In genomic region chr3:8987673-8988655, GRCh38 we compare ENCODE assay signal across 8 cellular contexts. TPM values are rescaled to one million over a fixed set of nuclear protein-coding genes. Genes with fewer than 3 reads are reported as not detected.
DNase-seq lines count a peak whose midpoint lies in the region; ATAC-seq and TF ChIP-seq lines count a peak whose summit lies in the region.

No MANE protein-coding gene starts in this region.

- BruUV-seq in Calu3 (replicated peaks; lab: Mats Ljungman, UMichigan) = no TSS peak

- intact Hi-C loops in Calu3 (cut with micrococcal nuclease; ENCODE audit: unreplicated experiment) = loop anchor here (1.0 kb wide), 1 partner anchor 314 kb away; no protein-coding TSS in a partner anchor
- intact Hi-C loops in sciatic nerve (cut with DNase I) = no loop called here

- no peaks in the 10 kb centered on the region for H3K27me3 Mint-ChIP-seq in Calu3 (ENCODE audit: unreplicated experiment)

- no peak overlapping the region for H3K27ac ChIP-seq in SU-DHL-6 (ENCODE audit: low read depth, low read length)

- no peak overlapping the region for H3K4me2 ChIP-seq in SU-DHL-6 (ENCODE audit: low read depth, low read length, poor library complexity, severe bottlenecking)

- H3F3A ChIP-seq in SU-DHL-6 (ENCODE audit: insufficient read depth) = no peaks in the 10 kb centered on the region

- TF ChIP-seq CTCF in Calu3 (IDR thresholded peaks at IDR 0.05; ENCODE audit: unreplicated experiment) (peak; percentile 52), SU-DHL-6 (IDR thresholded peaks at IDR 0.05; ENCODE audit: insufficient read depth, low read length, poor library complexity, severe bottlenecking) (peak; percentile 51), astrocyte of the cerebellum (IDR thresholded peaks at IDR 0.05; ENCODE audit: low read depth, low read length, missing control alignments) (peak; percentile 79)

- in situ Hi-C loops in astrocyte of the cerebellum (cut with HindIII; ENCODE audit: low sequenced_read_pairs) = no loop called here

- DNase-seq in Calu3 (peak; percentile 56), astrocyte of the cerebellum (ENCODE audit: low read depth) (peak; percentile 29), hippocampal formation (lab: John Stamatoyannopoulos, UW) (peak; percentile 30 to 76), sciatic nerve (ENCODE audit: low spot score) (peak; percentile 78), GF-D8 (lab: John Stamatoyannopoulos, UW) (no peak)
- peak; percentile 56 for DNase-seq in Jurkat, Clone E6-1 (ENCODE audit: low read depth, low spot score)

- no peaks in the 10 kb centered on the region for H3K27me3 ChIP-seq in SU-DHL-6 (ENCODE audit: low read length)

- H3K9me3 Mint-ChIP-seq in Calu3 (ENCODE audit: low read depth, unreplicated experiment) = no peaks in the 10 kb centered on the region

- H2AFZ ChIP-seq in SU-DHL-6 (ENCODE audit: low read depth, low read length, severe bottlenecking) = no peak overlapping the region

- ATAC-seq in GM21423 (IDR thresholded peaks at IDR 0.05; ENCODE audit: unreplicated experiment) (peak; percentile 75), sciatic nerve (peak; percentile 68)

- H3K9ac ChIP-seq in SU-DHL-6 (ENCODE audit: low read length) = no peak overlapping the region

- no peak overlapping the region for H3K4me3 ChIP-seq in Jurkat, Clone E6-1 (ENCODE audit: low read length)
- H3K4me3 ChIP-seq in SU-DHL-6 (ENCODE audit: insufficient read depth, low read length, poor library complexity, severe bottlenecking) (no peak overlapping the region), astrocyte of the cerebellum (ENCODE audit: low read depth, low read length) (no peak overlapping the region)

- no peaks in the 10 kb centered on the region for H3K36me3 ChIP-seq in SU-DHL-6 (ENCODE audit: low read length)

- no peaks in the 10 kb centered on the region for H3K9me3 ChIP-seq in SU-DHL-6 (ENCODE audit: insufficient read depth, low read length)

- H3K27ac Mint-ChIP-seq in Calu3 (ENCODE audit: unreplicated experiment) = no peak overlapping the region

- no peak overlapping the region for H3K4me3 Mint-ChIP-seq in Calu3 (ENCODE audit: low read depth, unreplicated experiment)

- CTCF ChIA-PET in Calu3 (lab: Charles Lee) = interaction anchor here (0.6 to 1.0 kb wide), 3 partner anchors 27 to 315 kb away, joined by 5 to 8 read pairs (median 7); no protein-coding TSS in a partner anchor

- no peaks in the 10 kb centered on the region for H3K79me2 ChIP-seq in SU-DHL-6 (ENCODE audit: insufficient read depth, low read length)

- H4K20me1 ChIP-seq in SU-DHL-6 (ENCODE audit: low read depth, low read length) = no peaks in the 10 kb centered on the region

- no peaks in the 10 kb centered on the region for H3K4me1 Mint-ChIP-seq in Calu3 (ENCODE audit: low read depth, unreplicated experiment)

- no peaks in the 10 kb centered on the region for H3K9me2 ChIP-seq in SU-DHL-6 (replicated peaks; ENCODE audit: insufficient read depth, low read length)

- no peaks in the 10 kb centered on the region for H3K36me3 Mint-ChIP-seq in Calu3 (ENCODE audit: insufficient read depth, unreplicated experiment)

RNA-seq across cellular contexts. Expression of gene RAD18, which starts 24.7 kb away (rescaled TPM):
- 20.7 and 25.8 TPM in 2 replicates for total RNA-seq in Calu3 (2022)
- polyA plus RNA-seq in Jurkat, Clone E6-1 (2012; ENCODE audit: insufficient read depth, insufficient read length) = 21.8 TPM
- 11.4 TPM for total RNA-seq in sciatic nerve
